Comparison of ENCODE assay signal across 18 cellular contexts in genomic region chr7:107815254-107815882, GRCh38. TPM values are rescaled to one million over a fixed set of nuclear protein-coding genes. Genes with fewer than 3 reads are reported as not detected.
A peak's percentile ranks its signal among the peaks of the same experiment; 100 is the strongest.
DNase-seq lines count a peak whose midpoint lies in the region; ATAC-seq and TF ChIP-seq lines count a peak whose summit lies in the region.
"Had no signal": no experiment of that assay in that cellular context is flagged by ENCODE, and none has a peak within 500 bp of the region (broad histone marks: within the 10 kb centered on the region; RNA-seq: fewer than 3 reads in every experiment).

No MANE protein-coding gene starts in this region.

- H3K4me1 Mint-ChIP-seq in stimulated activated naive CD8-positive, alpha-beta T cell treated with anti-CD3 and anti-CD28 coated beads, Interleukin-15, Interleukin-2, amounts not matched to agents 100 ng/mL and 50 ng/mL, for 24 hours (ENCODE audit: low read depth) = peaks cover 37% of the 10 kb centered on the region
- H3K4me1 Mint-ChIP-seq: activated B cell treated with CpG ODN at 0.5 μM for 24 hours, H9 had no signal

- no peaks in the 10 kb centered on the region for H3K36me3 Mint-ChIP-seq in stimulated activated naive CD8-positive, alpha-beta T cell treated with anti-CD3 and anti-CD28 coated beads, Interleukin-15, Interleukin-2, amounts not matched to agents 100 ng/mL and 50 ng/mL, for 24 hours (ENCODE audit: low read depth)

- intact Hi-C loops in colonic mucosa (cut with DNase I) = no loop called here

- H3K4me1 ChIP-seq in colonic mucosa = no peaks in the 10 kb centered on the region
- H3K4me1 ChIP-seq: foreskin keratinocyte, lower lobe of right lung had no signal

- H3K27me3 ChIP-seq in colonic mucosa (no peaks in the 10 kb centered on the region), WERI-Rb-1 (ENCODE audit: insufficient read depth, low read depth, severe bottlenecking) (no peaks in the 10 kb centered on the region)
- H3K27me3 ChIP-seq: body of pancreas had no signal

- DNase-seq in stimulated activated CD4-positive, alpha-beta T cell treated with anti-CD3 and anti-CD28 coated beads, Interleukin-15, amount 100 ng/mL, for 24 hours = peak; percentile 43
- no peak for DNase-seq in stimulated activated CD4-positive, alpha-beta T cell treated with anti-CD3 and anti-CD28 coated beads, Interleukin-4, amount 100 ng/mL, for 4 hours
- DNase-seq in colonic mucosa (peak; percentile 41), WERI-Rb-1 (no peak)
- DNase-seq: activated B cell treated with CpG ODN at 0.5 μM for 24 hours, body of pancreas, foreskin keratinocyte, H9, KG1, lower lobe of right lung, NCI-H1092 treated with DMSO at 0.1 percent for 48 hours, NCI-H2171, retina had no signal

- no peaks in the 10 kb centered on the region for H3K9me3 Mint-ChIP-seq in stimulated activated naive CD8-positive, alpha-beta T cell treated with anti-CD3 and anti-CD28 coated beads, Interleukin-15, Interleukin-2, amounts not matched to agents 100 ng/mL and 50 ng/mL, for 24 hours
- H3K9me3 Mint-ChIP-seq: activated B cell treated with CpG ODN at 0.5 μM for 24 hours, H9 had no signal

- H3K27ac ChIP-seq in colonic mucosa (peak overlapping the region; percentile 39), WERI-Rb-1 (no peak overlapping the region)
- H3K27ac ChIP-seq: body of pancreas, foreskin keratinocyte, lower lobe of right lung, RWPE1 had no signal

- ATAC-seq in HG03039 (IDR thresholded peaks at IDR 0.05; ENCODE audit: unreplicated experiment) (peak; percentile 56), GM18498 (IDR thresholded peaks at IDR 0.05; ENCODE audit: unreplicated experiment) (no peak), HG02763 (IDR thresholded peaks at IDR 0.05; ENCODE audit: unreplicated experiment) (no peak)
- ATAC-seq: body of pancreas, foreskin keratinocyte, lower lobe of right lung had no signal

- H3K27me3 Mint-ChIP-seq in stimulated activated naive CD8-positive, alpha-beta T cell treated with anti-CD3 and anti-CD28 coated beads, Interleukin-15, Interleukin-2, amounts not matched to agents 100 ng/mL and 50 ng/mL, for 24 hours = no peaks in the 10 kb centered on the region
- H3K27me3 Mint-ChIP-seq: activated B cell treated with CpG ODN at 0.5 μM for 24 hours had no signal

- no peak overlapping the region for H3K4me3 ChIP-seq in colonic mucosa
- H3K4me3 ChIP-seq in WERI-Rb-1 (ENCODE audit: low read depth, low read length) = no peak overlapping the region
- H3K4me3 ChIP-seq: body of pancreas, lower lobe of right lung had no signal

- no peak for TF ChIP-seq CTCF in colonic mucosa (IDR thresholded peaks at IDR 0.05)
- TF ChIP-seq CTCF in WERI-Rb-1 (IDR thresholded peaks at IDR 0.05; ENCODE audit: low read depth, low read length) = no peak

- peak overlapping the region; percentile 92 for H3K27ac Mint-ChIP-seq in stimulated activated naive CD8-positive, alpha-beta T cell treated with anti-CD3 and anti-CD28 coated beads, Interleukin-15, Interleukin-2, amounts not matched to agents 100 ng/mL and 50 ng/mL, for 24 hours
- H3K27ac Mint-ChIP-seq: activated B cell treated with CpG ODN at 0.5 μM for 24 hours, H9 had no signal

- H3K36me3 ChIP-seq in colonic mucosa (no peaks in the 10 kb centered on the region), WERI-Rb-1 (no peaks in the 10 kb centered on the region)
- H3K36me3 ChIP-seq: lower lobe of right lung had no signal

- H3K9me3 ChIP-seq in colonic mucosa (no peaks in the 10 kb centered on the region), WERI-Rb-1 (ENCODE audit: severe bottlenecking) (no peaks in the 10 kb centered on the region)
- H3K9me3 ChIP-seq: body of pancreas, lower lobe of right lung had no signal

- H3K9ac ChIP-seq in colonic mucosa (ENCODE audit: low read depth in 2 of 2, low read length in 2 of 2) = no peak overlapping the region

- H3K4me3 Mint-ChIP-seq in stimulated activated naive CD8-positive, alpha-beta T cell treated with anti-CD3 and anti-CD28 coated beads, Interleukin-15, Interleukin-2, amounts not matched to agents 100 ng/mL and 50 ng/mL, for 24 hours = peak overlapping the region; percentile 44
- H3K4me3 Mint-ChIP-seq: activated B cell treated with CpG ODN at 0.5 μM for 24 hours, H9 had no signal

RNA-seq across cellular contexts. Expression of gene SLC26A3, which starts 12.3 kb away (rescaled TPM):
- total RNA-seq in colonic mucosa = 1,000 to 10,000 TPM in 1 of 2 donors, 100 to 1,000 TPM in 1; 973 to 1,169 TPM
- total RNA-seq: activated B cell treated with CpG ODN at 0.5 μM for 24 hours, body of pancreas, foreskin keratinocyte, H9, lower lobe of right lung had no signal

Comparison
In these comparisons a context has a peak if more than half of its experiments do, and no peak if none do; other contexts are left out.
1. DNase-seq: peak in stimulated activated CD4-positive, alpha-beta T cell treated with anti-CD3 and anti-CD28 coated beads, Interleukin-15, amount 100 ng/mL, for 24 hours (single experiment) and colonic mucosa (single experiment); none in stimulated activated CD4-positive, alpha-beta T cell treated with anti-CD3 and anti-CD28 coated beads, Interleukin-4, amount 100 ng/mL, for 4 hours (0 of 2) and WERI-Rb-1 (single experiment).